ENCODE assay signal across 43 cellular contexts in the genomic region with DNA sequence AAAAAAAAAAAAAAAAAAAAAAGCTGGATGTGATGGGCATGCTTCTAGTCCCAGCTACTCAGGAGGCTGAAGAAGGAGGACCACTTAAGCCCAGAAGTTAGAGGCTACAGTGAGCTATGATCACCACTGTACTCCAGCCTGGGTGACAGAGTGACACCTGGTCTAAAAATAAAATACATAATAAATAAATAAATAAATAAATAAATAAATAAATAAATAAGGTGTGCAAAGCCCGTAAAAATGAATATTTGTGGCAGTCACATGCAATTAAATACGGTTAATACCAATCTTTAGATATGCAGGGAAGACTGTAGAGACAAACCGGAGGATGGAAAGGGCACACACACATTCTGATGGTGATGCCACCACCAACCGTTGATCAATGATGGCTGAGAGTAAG. TPM values are rescaled to one million over a fixed set of nuclear protein-coding genes. Genes with fewer than 3 reads are reported as not detected.
"Had no signal": no experiment of that assay in that cellular context is flagged by ENCODE, and none has a peak within 500 bp of the region (broad histone marks: within the 10 kb centered on the region; RNA-seq: fewer than 3 reads in every experiment).

No MANE protein-coding gene starts in this region.

- H3K27ac ChIP-seq: adrenal gland, ascending aorta, body of pancreas, brain microvascular endothelial cell, cardiac muscle cell had no signal

- H3K27me3 Mint-ChIP-seq: activated naive CD8-positive, alpha-beta T cell; activated T-helper 17 cell treated with anti-CD3 and anti-CD28 coated beads, Interleukin-2, amount 50 U/mL, for 72 hours; central memory CD8-positive, alpha-beta T cell had no signal

- H3K9me3 Mint-ChIP-seq: activated naive CD4-positive, alpha-beta T cell treated with anti-CD3 and anti-CD28 coated beads for 36 hours; activated naive CD4-positive, alpha-beta T cell treated with anti-CD3 and anti-CD28 coated beads, Interleukin-2, amount 50 U/mL, for 24 hours; activated naive CD8-positive, alpha-beta T cell treated with anti-CD3 and anti-CD28 coated beads for 36 hours; activated T-cell treated with anti-CD3 and anti-CD28 coated beads, Interleukin-2, amount 50 U/mL, for 24 hours; activated T-helper 17 cell treated with anti-CD3 and anti-CD28 coated beads, Interleukin-2, amount 50 U/mL, for 72 hours; central memory CD8-positive, alpha-beta T cell had no signal

- H3K4me3 Mint-ChIP-seq: activated naive CD4-positive, alpha-beta T cell treated with anti-CD3 and anti-CD28 coated beads for 36 hours; activated naive CD4-positive, alpha-beta T cell treated with anti-CD3 and anti-CD28 coated beads, Interleukin-2, amount 10 ng/mL, durations not matched to agents 7 days and 5 days; activated naive CD4-positive, alpha-beta T cell treated with anti-CD3 and anti-CD28 coated beads, Interleukin-2, amount 50 U/mL, for 24 hours; activated naive CD8-positive, alpha-beta T cell; activated naive CD8-positive, alpha-beta T cell treated with anti-CD3 and anti-CD28 coated beads for 36 hours; activated naive CD8-positive, alpha-beta T cell treated with anti-CD3 and anti-CD28 coated beads, Interleukin-2, amount 10 ng/mL, durations not matched to agents 7 days and 5 days; activated naive CD8-positive, alpha-beta T cell treated with anti-CD3 and anti-CD28 coated beads, Interleukin-2, amount 50 U/mL, for 24 hours; activated T-cell treated with anti-CD3 and anti-CD28 coated beads, Interleukin-2, amount 50 U/mL, for 24 hours; activated T-cell treated with anti-CD3 and anti-CD28 coated beads, Interleukin-2, amount 50 U/mL, for 4 hours; activated T-cell treated with anti-CD3 and anti-CD28 coated beads, Interleukin-2, amount 50 U/mL, for 72 hours; activated T-helper 1 cell treated with anti-CD3 and anti-CD28 coated beads, Interleukin-12 subunit alpha, Interleukin-12 subunit beta, Interleukin-2, Interleukin-4 antibody, amounts not matched to agents 30 ng/mL and 10 ng/mL and 1 ng/mL, durations not matched to agents 14 hours and 24 hours and 36 hours; activated T-helper 17 cell treated with anti-CD3 and anti-CD28 coated beads, Interleukin-2, amount 50 U/mL, for 72 hours; brain; central memory CD8-positive, alpha-beta T cell had no signal

- H3K4me1 ChIP-seq: adrenal gland, ascending aorta, body of pancreas, breast epithelium had no signal

- FAIRE-seq: astrocyte, bronchial epithelial cell had no signal

- ATAC-seq: activated naive CD4-positive, alpha-beta T cell treated with anti-CD3 and anti-CD28 coated beads, Interleukin-2, amount 50 U/mL, for 72 hours; activated naive CD8-positive, alpha-beta T cell treated with anti-CD3 and anti-CD28 coated beads, Interleukin-2, amount 50 U/mL, for 24 hours; activated T-cell treated with anti-CD3 and anti-CD28 coated beads, Interleukin-2, amount 50 U/mL, for 4 hours; activated T-cell treated with anti-CD3 and anti-CD28 coated beads, Interleukin-2, amount 50 U/mL, for 72 hours; activated T-helper 17 cell treated with anti-CD3 and anti-CD28 coated beads, Interleukin-2, amount 50 U/mL, for 72 hours; body of pancreas had no signal

- H3K27ac Mint-ChIP-seq: activated naive CD4-positive, alpha-beta T cell treated with anti-CD3 and anti-CD28 coated beads for 36 hours; activated naive CD4-positive, alpha-beta T cell treated with anti-CD3 and anti-CD28 coated beads, Interleukin-2, amount 10 ng/mL, durations not matched to agents 7 days and 5 days; activated naive CD4-positive, alpha-beta T cell treated with anti-CD3 and anti-CD28 coated beads, Interleukin-2, amount 50 U/mL, for 24 hours; activated naive CD4-positive, alpha-beta T cell treated with anti-CD3 and anti-CD28 coated beads, Interleukin-2, amount 50 U/mL, for 72 hours; activated naive CD8-positive, alpha-beta T cell; activated naive CD8-positive, alpha-beta T cell treated with anti-CD3 and anti-CD28 coated beads for 36 hours; activated naive CD8-positive, alpha-beta T cell treated with anti-CD3 and anti-CD28 coated beads, Interleukin-2, amount 10 ng/mL, durations not matched to agents 7 days and 5 days; activated naive CD8-positive, alpha-beta T cell treated with anti-CD3 and anti-CD28 coated beads, Interleukin-2, amount 50 U/mL, for 24 hours; activated T-cell treated with anti-CD3 and anti-CD28 coated beads, Interleukin-2, amount 50 U/mL, for 24 hours; activated T-cell treated with anti-CD3 and anti-CD28 coated beads, Interleukin-2, amount 50 U/mL, for 72 hours; activated T-helper 1 cell treated with anti-CD3 and anti-CD28 coated beads, Interleukin-12 subunit alpha, Interleukin-12 subunit beta, Interleukin-2, Interleukin-4 antibody, amounts not matched to agents 30 ng/mL and 10 ng/mL and 1 ng/mL, durations not matched to agents 14 hours and 24 hours and 36 hours; activated T-helper 17 cell treated with anti-CD3 and anti-CD28 coated beads, Interleukin-2, amount 50 U/mL, for 72 hours; activated T-helper 2 cell treated with anti-CD3 and anti-CD28 coated beads, Interferon-gamma antibody, Interleukin-2, Interleukin-4, amounts not matched to agents 10 μg/mL and 5 μg/mL and 100 μg/mL, durations not matched to agents 14 hours and 24 hours and 36 hours; brain had no signal

- H3K4me1 Mint-ChIP-seq: activated naive CD4-positive, alpha-beta T cell treated with anti-CD3 and anti-CD28 coated beads, Interleukin-2, amount 10 ng/mL, durations not matched to agents 7 days and 5 days; activated naive CD4-positive, alpha-beta T cell treated with anti-CD3 and anti-CD28 coated beads, Interleukin-2, amount 50 U/mL, for 24 hours; activated naive CD8-positive, alpha-beta T cell treated with anti-CD3 and anti-CD28 coated beads for 36 hours; activated naive CD8-positive, alpha-beta T cell treated with anti-CD3 and anti-CD28 coated beads, Interleukin-2, amount 10 ng/mL, durations not matched to agents 7 days and 5 days; activated naive CD8-positive, alpha-beta T cell treated with anti-CD3 and anti-CD28 coated beads, Interleukin-2, amount 50 U/mL, for 24 hours; activated T-helper 17 cell treated with anti-CD3 and anti-CD28 coated beads, Interleukin-2, amount 50 U/mL, for 72 hours; brain; central memory CD8-positive, alpha-beta T cell had no signal

- H3K27me3 ChIP-seq: adrenal gland, ascending aorta, body of pancreas, brain microvascular endothelial cell, breast epithelium, cardiac muscle cell had no signal

- H3K36me3 ChIP-seq: adrenal gland, ascending aorta, brain microvascular endothelial cell, breast epithelium, cardiac muscle cell had no signal

- H3K4me3 ChIP-seq: adrenal gland, ascending aorta, body of pancreas, breast epithelium, cardiac muscle cell had no signal

- H3K9me3 ChIP-seq: adrenal gland, ascending aorta had no signal

- H3K36me3 Mint-ChIP-seq: activated naive CD4-positive, alpha-beta T cell treated with anti-CD3 and anti-CD28 coated beads, Interleukin-2, amount 10 ng/mL, durations not matched to agents 7 days and 5 days; activated naive CD4-positive, alpha-beta T cell treated with anti-CD3 and anti-CD28 coated beads, Interleukin-2, amount 50 U/mL, for 24 hours; activated naive CD8-positive, alpha-beta T cell; activated naive CD8-positive, alpha-beta T cell treated with anti-CD3 and anti-CD28 coated beads for 36 hours; brain had no signal

- DNase-seq: activated effector memory CD4-positive, alpha-beta T cell treated with anti-CD3 and anti-CD28 coated beads, Interleukin-2, amount 50 U/mL, for 16 hours; activated effector memory CD4-positive, alpha-beta T cell treated with Interleukin-2 at 50 U/mL for 16 hours; activated gamma-delta T cell; activated gamma-delta T cell treated with Interleukin-2 at 50 U/mL for 16 hours; activated naive CD4-positive, alpha-beta T cell; activated naive CD4-positive, alpha-beta T cell treated with anti-CD3 and anti-CD28 coated beads for 36 hours; activated naive CD4-positive, alpha-beta T cell treated with anti-CD3 and anti-CD28 coated beads, Interleukin-2, amount 10 ng/mL, durations not matched to agents 7 days and 5 days; activated naive CD4-positive, alpha-beta T cell treated with anti-CD3 and anti-CD28 coated beads, Interleukin-2, amount 50 U/mL, for 16 hours; activated naive CD4-positive, alpha-beta T cell treated with Interleukin-2 at 50 U/mL for 16 hours; activated naive CD8-positive, alpha-beta T cell treated with anti-CD3 and anti-CD28 coated beads for 36 hours; activated naive CD8-positive, alpha-beta T cell treated with anti-CD3 and anti-CD28 coated beads, Interleukin-2, amount 10 ng/mL, durations not matched to agents 7 days and 5 days; activated naive CD8-positive, alpha-beta T cell treated with anti-CD3 and anti-CD28 coated beads, Interleukin-2, amount 50 U/mL, for 24 hours; activated T-cell treated with anti-CD3 and anti-CD28 coated beads, Interleukin-2, amount 50 U/mL, for 1 hour; activated T-cell treated with anti-CD3 and anti-CD28 coated beads, Interleukin-2, amount 50 U/mL, for 24 hours; activated T-cell treated with anti-CD3 and anti-CD28 coated beads, Interleukin-2, amount 50 U/mL, for 4 hours; activated T-cell treated with anti-CD3 and anti-CD28 coated beads, Interleukin-2, amount 50 U/mL, for 48 hours; activated T-cell treated with anti-CD3 and anti-CD28 coated beads, Interleukin-2, amount 50 U/mL, for 72 hours; adrenal gland; amniotic stem cell; amygdala; anterior cingulate cortex; aorta; body of pancreas; brain microvascular endothelial cell; caudate nucleus; central memory CD4-positive, alpha-beta T cell; cerebellar nuclear complex had no signal

RNA-seq across cellular contexts. Expression of a gene that starts 26.2 kb away (rescaled TPM):
- total RNA-seq: activated naive CD4-positive, alpha-beta T cell treated with anti-CD3 and anti-CD28 coated beads for 36 hours; activated naive CD4-positive, alpha-beta T cell treated with anti-CD3 and anti-CD28 coated beads, Interleukin-2, amount 50 U/mL, for 72 hours; activated naive CD8-positive, alpha-beta T cell treated with anti-CD3 and anti-CD28 coated beads for 36 hours; activated naive CD8-positive, alpha-beta T cell treated with anti-CD3 and anti-CD28 coated beads, Interleukin-2, amount 10 ng/mL, durations not matched to agents 7 days and 5 days; activated T-cell treated with anti-CD3 and anti-CD28 coated beads, Interleukin-2, amount 50 U/mL, for 4 hours; activated T-cell treated with anti-CD3 and anti-CD28 coated beads, Interleukin-2, amount 50 U/mL, for 72 hours; activated T-helper 1 cell treated with anti-CD3 and anti-CD28 coated beads, Interleukin-12 subunit alpha, Interleukin-12 subunit beta, Interleukin-2, Interleukin-4 antibody, amounts not matched to agents 30 ng/mL and 10 ng/mL and 1 ng/mL, durations not matched to agents 14 hours and 24 hours and 36 hours; activated T-helper 17 cell treated with anti-CD3 and anti-CD28 coated beads, Interleukin-2, amount 50 U/mL, for 72 hours; activated T-helper 2 cell treated with anti-CD3 and anti-CD28 coated beads, Interferon-gamma antibody, Interleukin-2, Interleukin-4, amounts not matched to agents 10 μg/mL and 5 μg/mL and 100 μg/mL, durations not matched to agents 14 hours and 24 hours and 36 hours; adrenal gland; aorta; ascending aorta; astrocyte; body of pancreas; bronchial epithelial cell; cardiac muscle cell; cerebellum; chondrocyte had no signal
- polyA plus RNA-seq: adipose tissue, adrenal gland, aorta, cardiac muscle cell had no signal
